Comparison of ENCODE assay signal across 22 cellular contexts in genomic region chr10:99595770-99596465, GRCh38. TPM values are rescaled to one million over a fixed set of nuclear protein-coding genes. Genes with fewer than 3 reads are reported as not detected.
DNase-seq lines count a peak whose midpoint lies in the region; ATAC-seq, FAIRE-seq and TF ChIP-seq lines count a peak whose summit lies in the region.
"Had no signal": no experiment of that assay in that cellular context is flagged by ENCODE, and none has a peak within 500 bp of the region (broad histone marks: within the 10 kb centered on the region; RNA-seq: fewer than 3 reads in every experiment).

No MANE protein-coding gene starts in this region.

- H2AFZ ChIP-seq in HepG2 (ENCODE audit: low read length), result no peak overlapping the region

- TF ChIP-seq EP300 in HepG2 (IDR thresholded peaks at IDR 0.05; ENCODE audit: low read depth in 2 of 2, low read length in 2 of 2) (no peak), HepG2 (CRISPR knock-in tag; IDR thresholded peaks at IDR 0.05; ENCODE audit: borderline replicate concordance) (no peak)

- 16% methylated on average over 6 of the region's 6 CpGs for WGBS in HepG2 (ENCODE audit: low lambda C conversion rate)
- 82% methylated on average over 3 of the region's 6 CpGs for WGBS in right lobe of liver (ENCODE audit: insufficient coverage, low coverage, low lambda C conversion rate, missing lambda C conversion rate)

- POLR2A ChIA-PET in HepG2 (lab: Yijun Ruan, JAX), result no interaction called here

- no peaks in the 10 kb centered on the region for H3K9me3 ChIP-seq in HepG2 (ENCODE audit: low read length)
- no peaks in the 10 kb centered on the region for H3K9me3 ChIP-seq in right lobe of liver
- H3K9me3 ChIP-seq in mucosa of rectum (ENCODE audit: control insufficient read depth in 2 of 2, low read length in 2 of 2), result no peaks in the 10 kb centered on the region
- H3K9me3 ChIP-seq in right atrium auricular region, result no peaks in the 10 kb centered on the region
- H3K9me3 ChIP-seq: breast epithelium, pancreas, spleen, testis had no signal

- no peak overlapping the region for H3K4me2 ChIP-seq in HepG2 (ENCODE audit: low read depth, low read length)

- no peak for TF ChIP-seq CTCF in HepG2 (CRISPR knock-in tag; IDR thresholded peaks at IDR 0.05)
- TF ChIP-seq CTCF in right lobe of liver (IDR thresholded peaks at IDR 0.05), result no peak
- no peak for TF ChIP-seq CTCF in coronary artery (IDR thresholded peaks at IDR 0.05)
- no peak for TF ChIP-seq CTCF in right atrium auricular region (IDR thresholded peaks at IDR 0.05)

- H3K27ac ChIP-seq in HepG2 (ENCODE audit: extremely low read length, insufficient read depth, low read length) (no peak overlapping the region), right lobe of liver (no peak overlapping the region), coronary artery (no peak overlapping the region), mucosa of rectum (ENCODE audit: low read depth in 2 of 2, low read length in 2 of 2) (peak overlapping the region; percentile 80 to 85), right atrium auricular region (no peak overlapping the region)
- H3K27ac ChIP-seq: breast epithelium, epithelial cell of prostate, pancreas, spleen, testis had no signal

- DNase-seq in HepG2 (ENCODE audit: low spot score), result no peak
- no peak for DNase-seq in right lobe of liver
- DNase-seq in coronary artery (ENCODE audit: low spot score), result peak; percentile 31
- no peak for DNase-seq in right atrium auricular region (ENCODE audit: low spot score)
- DNase-seq in NCI-H2029 (lab: John Stamatoyannopoulos, UW), result no peak
- DNase-seq in stimulated activated naive CD4-positive, alpha-beta T cell treated with Interleukin-2 at 50 U/mL for 16 hours (lab: John Stamatoyannopoulos, UW), result no peak
- DNase-seq: 8988T; activated CD4-positive, alpha-beta T cell treated with anti-CD3 and anti-CD28 coated beads for 4 hours; activated effector memory CD4-positive, alpha-beta T cell treated with Interleukin-2 at 50 U/mL for 16 hours; C1 segment of cervical spinal cord; dermis blood vessel endothelial cell; DMS153; NCI-H1105 treated with DMSO at 0.1 percent for 48 hours; pancreas; spleen; stimulated activated CD8-positive, alpha-beta memory T cell treated with anti-CD3 and anti-CD28 coated beads, Interleukin-4, amount 100 ng/mL, for 48 hours; T-helper 9 cell; testis had no signal

- ATAC-seq in HepG2, result peak; percentile 70
- no peak for ATAC-seq in right lobe of liver
- no peak for ATAC-seq in SK-N-SH treated with all-trans-retinoic acid at 6 μM for 48 hours
- ATAC-seq: pancreas had no signal

- no TSS peak for BruUV-seq in HepG2 (replicated peaks; lab: Mats Ljungman, UMichigan)

- CTCF ChIA-PET in HepG2 (lab: Yijun Ruan, JAX; ENCODE audit: low intra/inter-chr PET ratio, low total read pairs), result no interaction called here

- H3K36me3 ChIP-seq in HepG2 (replicated peaks in 1 of 2; ENCODE audit: control insufficient read depth in 1 of 2, insufficient read depth in 2 of 2, low read length in 2 of 2) (no peaks in the 10 kb centered on the region), right lobe of liver (no peaks in the 10 kb centered on the region), mucosa of rectum (ENCODE audit: control insufficient read depth in 2 of 2, insufficient read depth in 2 of 2, low read length in 2 of 2) (no peaks in the 10 kb centered on the region), right atrium auricular region (no peaks in the 10 kb centered on the region)
- H3K36me3 ChIP-seq: breast epithelium, pancreas, spleen had no signal

- no peak overlapping the region for H3K9ac ChIP-seq in HepG2 (ENCODE audit: insufficient read depth, low read depth, low read length)
- peak overlapping the region in 1 of 2 donors; percentile 45 for H3K9ac ChIP-seq in mucosa of rectum (ENCODE audit: low read depth in 1 of 2, low read length in 2 of 2)

- H4K20me1 ChIP-seq in HepG2 (ENCODE audit: insufficient read depth, low read length), result no peaks in the 10 kb centered on the region

- peaks cover 0 to 2% of the 10 kb centered on the region in 2 experiments; a peak in 3 of 5 replicates for H3K27me3 ChIP-seq in HepG2 (ENCODE audit: control insufficient read depth in 1 of 2, insufficient read depth in 2 of 2, low read length in 2 of 2)
- no peaks in the 10 kb centered on the region for H3K27me3 ChIP-seq in right lobe of liver
- no peaks in the 10 kb centered on the region for H3K27me3 ChIP-seq in mucosa of rectum (ENCODE audit: control insufficient read depth in 2 of 2, insufficient read depth in 2 of 2, low read length in 2 of 2)
- H3K27me3 ChIP-seq in right atrium auricular region, result no peaks in the 10 kb centered on the region
- H3K27me3 ChIP-seq: breast epithelium, pancreas, spleen, testis had no signal

- TF ChIP-seq RAD21 in HepG2 (CRISPR knock-in tag; IDR thresholded peaks at IDR 0.05), result no peak

- intact Hi-C loops in HepG2 (cut with micrococcal nuclease; ENCODE audit: unreplicated experiment), result no loop called here
- intact Hi-C loops in right lobe of liver (cut with DNase I), result no loop called here

- H3K79me2 ChIP-seq in HepG2 (ENCODE audit: insufficient read depth, low read length), result no peaks in the 10 kb centered on the region

- H3K4me1 ChIP-seq in HepG2 (ENCODE audit: insufficient read depth, low read length), result peaks cover 15% of the 10 kb centered on the region
- H3K4me1 ChIP-seq in right lobe of liver, result no peaks in the 10 kb centered on the region
- peaks cover 13 to 28% of the 10 kb centered on the region in 2 donors for H3K4me1 ChIP-seq in mucosa of rectum (ENCODE audit: control insufficient read depth in 2 of 2, insufficient read depth in 2 of 2, low read length in 2 of 2)
- H3K4me1 ChIP-seq in right atrium auricular region, result no peaks in the 10 kb centered on the region
- H3K4me1 ChIP-seq: breast epithelium, pancreas, testis had no signal

- no peak for FAIRE-seq in HepG2 (lab: Jason Lieb, UNC)
- FAIRE-seq: pancreas had no signal

- in situ Hi-C loops in HepG2 (cut with HindIII; ENCODE audit: extremely low pct_ligation_motif_present, low pct_unique_long_range_greater_than_20kb), result no loop called here

- no peak for TF ChIP-seq POLR2A in HepG2 (IDR thresholded peaks at IDR 0.05; ENCODE audit: insufficient read depth in 1 of 2, low read depth in 2 of 2, low read length in 2 of 2)
- no peak for TF ChIP-seq POLR2A in right lobe of liver (IDR thresholded peaks at IDR 0.05)

- no peak overlapping the region for H3K4me3 ChIP-seq in HepG2 (replicated peaks in 1 of 3; ENCODE audit: insufficient read depth in 1 of 3, low read depth in 2 of 3, low read length in 3 of 3)
- no peak overlapping the region for H3K4me3 ChIP-seq in right lobe of liver
- no peak overlapping the region for H3K4me3 ChIP-seq in coronary artery
- H3K4me3 ChIP-seq in mucosa of rectum (ENCODE audit: low read length in 2 of 2), result peak overlapping the region in 1 of 2 donors; percentile 33
- no peak overlapping the region for H3K4me3 ChIP-seq in right atrium auricular region
- H3K4me3 ChIP-seq: breast epithelium, pancreas, spleen, testis had no signal

TF ChIP-seq in HepG2, 621 proteins besides CTCF, POLR2A, EP300 and RAD21 (continues in another document):
- TF ChIP-seq ZNF7 (CRISPR knock-in tag; IDR thresholded peaks at IDR 0.05), result no peak
- no peak for TF ChIP-seq SRF (IDR thresholded peaks at IDR 0.05; ENCODE audit: low read depth, low read length)
- no peak for TF ChIP-seq POGZ (CRISPR knock-in tag; IDR thresholded peaks at IDR 0.05)

TF ChIP-seq in SK-N-SH treated with all-trans-retinoic acid at 6 μM for 48 hours, 23 proteins besides CTCF, POLR2A, EP300 and RAD21:
- TF ChIP-seq ESRRG (CRISPR knock-in tag; IDR thresholded peaks at IDR 0.05), result no peak
- TF ChIP-seq GLIS3 (CRISPR knock-in tag; IDR thresholded peaks at IDR 0.05), result no peak
- no peak for TF ChIP-seq CSDC2 (CRISPR knock-in tag; IDR thresholded peaks at IDR 0.05)
- no peak for TF ChIP-seq TCF4 (CRISPR knock-in tag; IDR thresholded peaks at IDR 0.05; ENCODE audit: borderline replicate concordance)

RNA-seq across cellular contexts. Expression of gene SLC25A28, which starts 24.3 kb away (rescaled TPM):
- 7.5 and 15.2 TPM in 2 replicates for total RNA-seq in HepG2 (2016; rRNA removed; fragmentation: Illumina TruSeq; extraction: Trizol)
- 5.1 and 6.8 TPM in 2 replicates for total RNA-seq in HepG2 (2016; cell fraction: cytosol; rRNA removed; fragmentation: Illumina TruSeq; extraction: Trizol; ENCODE audit: low read depth)
- 9.3 and 17.7 TPM in 2 replicates for total RNA-seq in HepG2 (2016; cell fraction: insoluble cytoplasmic fraction; rRNA removed; fragmentation: Illumina TruSeq; extraction: Trizol)
- total RNA-seq in HepG2 (2016; cell fraction: membrane; rRNA removed; fragmentation: Illumina TruSeq; extraction: Trizol), result 10.0 and 10.5 TPM in 2 replicates
- 21.1 and 22.5 TPM in 2 replicates for total RNA-seq in HepG2 (2016; cell fraction: nucleus; rRNA removed; fragmentation: Illumina TruSeq; extraction: Trizol)
- polyA plus RNA-seq in HepG2 (2011; rRNA removed), result 41.0 and 48.5 TPM in 2 replicates
- polyA plus RNA-seq in HepG2 (2011; cell fraction: cytosol; rRNA removed), result 15.0 and 16.1 TPM in 2 replicates
- 109 and 122 TPM in 2 replicates for polyA plus RNA-seq in HepG2 (2011; cell fraction: nucleus; rRNA removed)
- polyA plus RNA-seq in HepG2 (2012), result 17.1 and 20.2 TPM in 2 replicates
- polyA plus RNA-seq in HepG2 (2016; cell fraction: cytosol; fragmentation: Illumina TruSeq; extraction: Trizol; ENCODE audit: low read depth), result 7.0 and 7.2 TPM in 2 replicates
- polyA plus RNA-seq in HepG2 (2016; cell fraction: insoluble cytoplasmic fraction; fragmentation: Illumina TruSeq; extraction: Trizol; ENCODE audit: low read depth), result 13.2 and 14.7 TPM in 2 replicates
- 10.4 and 11.7 TPM in 2 replicates for polyA plus RNA-seq in HepG2 (2016; cell fraction: membrane; fragmentation: Illumina TruSeq; extraction: Trizol; ENCODE audit: low read depth)
- polyA plus RNA-seq in HepG2 (2016; cell fraction: nucleus; fragmentation: Illumina TruSeq; extraction: Trizol; ENCODE audit: insufficient read depth, low read depth), result 79.4 and 79.5 TPM in 2 replicates
- polyA minus RNA-seq in HepG2 (2011; rRNA and poly(A)+ RNA removed; ENCODE audit: low replicate concordance), result 22.7 and 72.0 TPM in 2 replicates
- 6.4 and 7.2 TPM in 2 replicates for polyA minus RNA-seq in HepG2 (2011; cell fraction: cytosol; rRNA and poly(A)+ RNA removed)
- 23.7 and 24.9 TPM in 2 replicates for polyA minus RNA-seq in HepG2 (2011; cell fraction: nucleus; rRNA and poly(A)+ RNA removed)
- total RNA-seq in right lobe of liver, result 10 to 100 TPM; 17.1 to 33.8 (median 23.4) TPM
- 10 to 100 TPM; 15.5 to 17.5 TPM for total RNA-seq in right atrium auricular region

Comparison
In these comparisons a context has a peak if more than half of its experiments do, and no peak if none do; other contexts are left out.
1. H3K27ac ChIP-seq: peak in mucosa of rectum (2 of 2); none in HepG2 (single experiment), right lobe of liver (0 of 3), coronary artery (0 of 2) and right atrium auricular region (0 of 2).